Comparison of ENCODE assay signal across 8 cellular contexts in genomic region chr17:20155258-20156195, GRCh38.
DNase-seq lines count a peak whose midpoint lies in the region; ATAC-seq, FAIRE-seq and TF ChIP-seq lines count a peak whose summit lies in the region.

No MANE protein-coding gene starts in this region.

- intact Hi-C loops in activated CD4-positive, alpha-beta T cell treated with anti-CD3 and anti-CD28 coated beads for 36 hours (cut with DNase I, micrococcal nuclease) = loop anchor here in 1 of 2 experiments (1.0 kb wide), 4 partner anchors 79 to 887 kb away; partner anchors contain the start of genes AKAP10 and SPECC1

- TF ChIP-seq CTCF in AG09319 (IDR thresholded peaks at IDR 0.05; ENCODE audit: low read depth, low read length) = no peak

- no peak overlapping the region for H3K27ac Mint-ChIP-seq in activated CD4-positive, alpha-beta T cell treated with anti-CD3 and anti-CD28 coated beads for 36 hours

- DNase-seq in AG09319 (ENCODE audit: extremely low read depth, low read depth) (peak; percentile 77), NCI-H446 (lab: John Stamatoyannopoulos, UW) (peak; percentile 73 to 96), kidney glomerular epithelial cell (lab: John Stamatoyannopoulos, UW) (peak; percentile 97)
- peak; percentile 96 for DNase-seq in activated CD4-positive, alpha-beta T cell treated with anti-CD3 and anti-CD28 coated beads for 36 hours
- peak; percentile 98 for DNase-seq in stimulated activated CD4-positive, alpha-beta T cell treated with anti-CD3 and anti-CD28 coated beads, Interleukin-15, amount 100 ng/mL, for 24 hours

- FAIRE-seq in colon (lab: Jason Lieb, UNC) = peak; percentile 14

- peaks cover 5% of the 10 kb centered on the region for H3K27me3 Mint-ChIP-seq in activated CD4-positive, alpha-beta T cell treated with anti-CD3 and anti-CD28 coated beads for 36 hours

- ATAC-seq in GM19023 (IDR thresholded peaks at IDR 0.05; ENCODE audit: unreplicated experiment) = peak; percentile 90
- peak; percentile 96 for ATAC-seq in HG03175 (IDR thresholded peaks at IDR 0.05; ENCODE audit: unreplicated experiment)
- ATAC-seq in activated CD4-positive, alpha-beta T cell treated with anti-CD3 and anti-CD28 coated beads for 36 hours = peak; percentile 88

- POLR2A ChIA-PET in activated CD4-positive, alpha-beta T cell treated with anti-CD3 and anti-CD28 coated beads for 36 hours (lab: Charles Lee) = no interaction called here

- no peaks in the 10 kb centered on the region for H3K36me3 Mint-ChIP-seq in activated CD4-positive, alpha-beta T cell treated with anti-CD3 and anti-CD28 coated beads for 36 hours (ENCODE audit: low read depth)

- H3K4me3 Mint-ChIP-seq in activated CD4-positive, alpha-beta T cell treated with anti-CD3 and anti-CD28 coated beads for 36 hours = no peak overlapping the region

- peaks cover 4% of the 10 kb centered on the region for H3K4me1 Mint-ChIP-seq in activated CD4-positive, alpha-beta T cell treated with anti-CD3 and anti-CD28 coated beads for 36 hours

- no peaks in the 10 kb centered on the region for H3K9me3 Mint-ChIP-seq in activated CD4-positive, alpha-beta T cell treated with anti-CD3 and anti-CD28 coated beads for 36 hours (ENCODE audit: low read depth)

- CTCF ChIA-PET in activated CD4-positive, alpha-beta T cell treated with anti-CD3 and anti-CD28 coated beads for 36 hours (lab: Charles Lee) = interaction anchor here (0.7 kb wide), 2 partner anchors 38 to 162 kb away, joined by 3 to 4 read pairs; no protein-coding TSS in a partner anchor

Comparison
In these comparisons a context has a peak if more than half of its experiments do, and no peak if none do; other contexts are left out.
1. Peak in every context shown above with its lines: DNase-seq and ATAC-seq.